23 cellular contexts compared by ENCODE assay signal in genomic region chr15:94432279-94432678, GRCh38.
"Had no signal": no experiment of that assay in that cellular context is flagged by ENCODE, and none has a peak within 500 bp of the region (broad histone marks: within the 10 kb centered on the region; RNA-seq: fewer than 3 reads in every experiment).

No MANE protein-coding gene starts in this region.

- H3K36me3 ChIP-seq: esophagus muscularis mucosa, gastroesophageal sphincter, heart left ventricle, lower lobe of right lung had no signal

- H3K27me3 Mint-ChIP-seq: naive B cell had no signal

- H3K4me1 ChIP-seq: esophagus muscularis mucosa, gastroesophageal sphincter, heart left ventricle, left lung, lower lobe of right lung had no signal

- H3K27ac ChIP-seq: coronary artery, dorsolateral prefrontal cortex, esophagus muscularis mucosa, foreskin keratinocyte, gastroesophageal sphincter, heart left ventricle, hepatocyte, left lung, lower lobe of right lung had no signal

- DNase-seq: dermis blood vessel endothelial cell; dorsolateral prefrontal cortex; effector CD4-positive, alpha-beta T cell; effector memory CD4-positive, alpha-beta T cell; foreskin keratinocyte; heart left ventricle; hypothalamus; kidney glomerular epithelial cell; left lung; left ventricle myocardium superior; lower lobe of right lung; mesenchymal stem cell; mucosa of descending colon; naive B cell had no signal

- H3K4me3 ChIP-seq: coronary artery, dorsolateral prefrontal cortex, esophagus muscularis mucosa, gastroesophageal sphincter, heart left ventricle, hepatocyte, left lung, lower lobe of right lung, mucosa of descending colon had no signal

- H3K27me3 ChIP-seq: esophagus muscularis mucosa, foreskin keratinocyte, gastroesophageal sphincter, hepatocyte, left lung had no signal

- H3K4me3 Mint-ChIP-seq: mesothelial cell of epicardium, naive B cell had no signal

- H3K9me3 ChIP-seq: esophagus muscularis mucosa, gastroesophageal sphincter, left lung, lower lobe of right lung, mucosa of descending colon had no signal

- FAIRE-seq: endothelial cell of umbilical vein, frontal cortex, islet of Langerhans, keratinocyte had no signal

- H3K4me1 Mint-ChIP-seq: mesothelial cell of epicardium had no signal

- H3K27ac Mint-ChIP-seq: mesothelial cell of epicardium had no signal

- ATAC-seq: foreskin keratinocyte, gastroesophageal sphincter, heart left ventricle, left lung, left ventricle myocardium superior, lower lobe of right lung, mucosa of descending colon had no signal
